ENCODE assay signal across 1 cellular context in genomic region chr5:402615-403359, GRCh38.
TF ChIP-seq lines count a peak whose summit lies in the region.

No MANE protein-coding gene starts in this region.

TF ChIP-seq in K562, 482 proteins besides CTCF, POLR2A, EP300 and RAD21 (continued from another document):
- TF ChIP-seq RERE (CRISPR knock-in tag; IDR thresholded peaks at IDR 0.05; ENCODE audit: borderline replicate concordance), result no peak
- TF ChIP-seq CBX2 (IDR thresholded peaks at IDR 0.05; ENCODE audit: insufficient read depth, low read length, poor library complexity, severe bottlenecking), result no peak
- TF ChIP-seq TFAM (CRISPR knock-in tag; conservative IDR thresholded peaks at IDR 0.05), result no peak
- TF ChIP-seq CEBPB (tag; IDR thresholded peaks at IDR 0.05), result 0 out of 2 replicates have a peak, but pooled peaks have one; percentile 27
- TF ChIP-seq ZNF311 (CRISPR knock-in tag; IDR thresholded peaks at IDR 0.05), result no peak
- no peak for TF ChIP-seq GABPB1 (CRISPR knock-in tag; IDR thresholded peaks at IDR 0.05)
- peak in 1 of 3 experiments; percentile 35 for TF ChIP-seq YY1 (IDR thresholded peaks at IDR 0.05; ENCODE audit: borderline replicate concordance in 1 of 3, control insufficient read depth in 1 of 3, extremely low read depth in 1 of 3, insufficient read depth in 3 of 3, insufficient read length in 1 of 3, insufficient replicate concordance in 2 of 3, low read depth in 1 of 3, low read length in 2 of 3)
